ENCODE assay signal across 13 cellular contexts in genomic region chr15:56971571-56971970, GRCh38.
"Had no signal": no experiment of that assay in that cellular context is flagged by ENCODE, and none has a peak within 500 bp of the region (broad histone marks: within the 10 kb centered on the region; RNA-seq: fewer than 3 reads in every experiment).

No MANE protein-coding gene starts in this region.

- DNase-seq: activated CD4-positive, alpha-beta T cell treated with anti-CD3 and anti-CD28 coated beads for 4 hours; activated naive CD4-positive, alpha-beta T cell treated with anti-CD3 and anti-CD28 coated beads for 36 hours; adrenal gland; esophagus squamous epithelium; gastrocnemius medialis; heart right ventricle; islet precursor cell; left lung; mesendoderm; pancreas; stomach had no signal

- H3K9me3 Mint-ChIP-seq: activated naive CD4-positive, alpha-beta T cell treated with anti-CD3 and anti-CD28 coated beads for 36 hours; brain had no signal

- H3K4me3 ChIP-seq: esophagus squamous epithelium, gastrocnemius medialis, heart right ventricle, left lung, pancreas, stomach had no signal

- H3K9me3 ChIP-seq: adrenal gland, esophagus squamous epithelium, gastrocnemius medialis, heart right ventricle, left lung, pancreas, stomach had no signal

- H3K27ac Mint-ChIP-seq: activated naive CD4-positive, alpha-beta T cell treated with anti-CD3 and anti-CD28 coated beads for 36 hours; activated T-helper 17 cell treated with anti-CD3 and anti-CD28 coated beads, Interleukin-2, amount 50 U/mL, for 72 hours had no signal

- H3K27me3 Mint-ChIP-seq: activated T-helper 17 cell treated with anti-CD3 and anti-CD28 coated beads, Interleukin-2, amount 50 U/mL, for 72 hours; brain had no signal

- H3K4me3 Mint-ChIP-seq: activated naive CD4-positive, alpha-beta T cell treated with anti-CD3 and anti-CD28 coated beads for 36 hours; activated T-helper 17 cell treated with anti-CD3 and anti-CD28 coated beads, Interleukin-2, amount 50 U/mL, for 72 hours had no signal

- ATAC-seq: activated T-helper 17 cell treated with anti-CD3 and anti-CD28 coated beads, Interleukin-2, amount 50 U/mL, for 72 hours; gastrocnemius medialis; left lung; pancreas had no signal

- H3K36me3 ChIP-seq: adrenal gland, esophagus squamous epithelium, gastrocnemius medialis, heart right ventricle, left lung, pancreas, stomach had no signal

- H3K27ac ChIP-seq: esophagus squamous epithelium, gastrocnemius medialis, left lung, pancreas, stomach had no signal

- H3K27me3 ChIP-seq: adrenal gland, esophagus squamous epithelium, gastrocnemius medialis, heart right ventricle, left lung, pancreas, stomach had no signal
